ENCODE assay signal across 1 cellular context in genomic region chr18:46104128-46104911, GRCh38.
TF ChIP-seq lines count a peak whose summit lies in the region.

A gene with protein sequence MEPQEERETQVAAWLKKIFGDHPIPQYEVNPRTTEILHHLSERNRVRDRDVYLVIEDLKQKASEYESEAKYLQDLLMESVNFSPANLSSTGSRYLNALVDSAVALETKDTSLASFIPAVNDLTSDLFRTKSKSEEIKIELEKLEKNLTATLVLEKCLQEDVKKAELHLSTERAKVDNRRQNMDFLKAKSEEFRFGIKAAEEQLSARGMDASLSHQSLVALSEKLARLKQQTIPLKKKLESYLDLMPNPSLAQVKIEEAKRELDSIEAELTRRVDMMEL (plus strand): TSS chr18:46104385. CDS start chr18:46104412, 27 bp downstream.

TF ChIP-seq in K562, 482 proteins besides CTCF, POLR2A, EP300 and RAD21 (continued from another document and continues in another):
- TF ChIP-seq CXXC5 (CRISPR knock-in tag; IDR thresholded peaks at IDR 0.05) (peak; percentile 35; the same call in 1 of the 2 replicates), ETV1 (tag; conservative IDR thresholded peaks at IDR 0.05; ENCODE audit: low read depth) (0 out of 2 replicates have a peak, but pooled peaks have one; percentile 29), ETV5 (CRISPR knock-in tag; IDR thresholded peaks at IDR 0.05; ENCODE audit: low read depth) (0 out of 2 replicates have a peak, but pooled peaks have one; percentile 14), TAF9B (IDR thresholded peaks at IDR 0.05; ENCODE audit: partially characterized antibody) (peak; percentile 48), TBP (optimal IDR thresholded peaks at IDR 0.05; ENCODE audit: low read depth, low read length) (peak; percentile 76), CTBP1 (IDR thresholded peaks at IDR 0.05; ENCODE audit: borderline replicate concordance) (peak; percentile 18; the same call in 1 of the 2 replicates), TARDBP (IDR thresholded peaks at IDR 0.05) (no peak), ZNF143 (CRISPR knock-in tag; IDR thresholded peaks at IDR 0.05) (peak; percentile 80), ESRRA (IDR thresholded peaks at IDR 0.05; ENCODE audit: borderline replicate concordance, low read depth) (peak; percentile 16; the same call in 1 of the 2 replicates), SRF (CRISPR knock-in tag; IDR thresholded peaks at IDR 0.05) (0 out of 4 replicates have a peak, but pooled peaks of 1 of the 2 experiments have one; percentile 20), ATF7 (IDR thresholded peaks at IDR 0.05) (peak; percentile 29; the same call in 1 of the 2 replicates), RBFOX2 (IDR thresholded peaks at IDR 0.05; ENCODE audit: low read depth, low read length) (peak; percentile 85), PHF20 (IDR thresholded peaks at IDR 0.05; ENCODE audit: partially characterized antibody) (peak; percentile 58), ELF2 (CRISPR knock-in tag; IDR thresholded peaks at IDR 0.05) (no peak), ILK (tag; IDR thresholded peaks at IDR 0.05; ENCODE audit: borderline replicate concordance, low read depth) (no peak), ZNF224 (CRISPR knock-in tag; IDR thresholded peaks at IDR 0.05) (no peak), NR2C2 (CRISPR knock-in tag; IDR thresholded peaks at IDR 0.05) (no peak), NR2C2 (tag; IDR thresholded peaks at IDR 0.05) (peak; percentile 30; the same call in 1 of the 2 replicates), SIX5 (IDR thresholded peaks at IDR 0.05; ENCODE audit: borderline replicate concordance in 1 of 2, insufficient read depth in 1 of 2, low read depth in 1 of 2, low read length in 2 of 2) (peak; percentile 54 to 56; a peak in 3 of 4 replicates), ZC3H11A (IDR thresholded peaks at IDR 0.05; ENCODE audit: low read depth, low read length) (no peak), MED1 (CRISPR knock-in tag; IDR thresholded peaks at IDR 0.05; ENCODE audit: borderline replicate concordance) (no peak), DMBX1 (CRISPR knock-in tag; IDR thresholded peaks at IDR 0.05; ENCODE audit: borderline replicate concordance) (no peak), POLR2B (IDR thresholded peaks at IDR 0.05; ENCODE audit: low read depth, partially characterized antibody) (peak; percentile 70), PHF8 (IDR thresholded peaks at IDR 0.05; ENCODE audit: borderline replicate concordance, low read length) (peak; percentile 86), PPARD (CRISPR knock-in tag; IDR thresholded peaks at IDR 0.05) (no peak), HDAC1 (IDR thresholded peaks at IDR 0.05) (peak in 1 of 2 experiments; percentile 52; a peak in 1 of 4 replicates), SAP30 (IDR thresholded peaks at IDR 0.05; ENCODE audit: borderline replicate concordance, insufficient read depth, low read depth, low read length, poor library complexity, severe bottlenecking) (peak; percentile 33), L3MBTL2 (IDR thresholded peaks at IDR 0.05) (peak; percentile 79), KAT7 (CRISPR knock-in tag; IDR thresholded peaks at IDR 0.05; ENCODE audit: borderline replicate concordance) (0 out of 2 replicates have a peak, but pooled peaks have one; percentile 36), YY1 (IDR thresholded peaks at IDR 0.05; ENCODE audit: borderline replicate concordance in 1 of 3, control insufficient read depth in 1 of 3, extremely low read depth in 1 of 3, insufficient read depth in 3 of 3, insufficient read length in 1 of 3, insufficient replicate concordance in 2 of 3, low read depth in 1 of 3, low read length in 2 of 3) (peak in 2 of 3 experiments; percentile 41 to 79), CHD1 (IDR thresholded peaks at IDR 0.05; ENCODE audit: low read length) (peak; percentile 40), NRF1 (conservative IDR thresholded peaks at IDR 0.05 in 1 of 2, IDR thresholded peaks at IDR 0.05 in 1 of 2) (peak; percentile 72 to 74), ELF1 (tag; IDR thresholded peaks at IDR 0.05) (0 out of 2 replicates have a peak, but pooled peaks have one; percentile 41), PRMT5 (CRISPR knock-in tag; IDR thresholded peaks at IDR 0.05) (no peak), EP400 (IDR thresholded peaks at IDR 0.05) (peak; percentile 51), SRSF3 (IDR thresholded peaks at IDR 0.05; ENCODE audit: insufficient read depth, low read length) (no peak), DIDO1 (tag; IDR thresholded peaks at IDR 0.05; ENCODE audit: low read depth) (no peak), PCBP2 (IDR thresholded peaks at IDR 0.05; ENCODE audit: low read depth, low read length, poor library complexity, severe bottlenecking) (no peak), MTA3 (IDR thresholded peaks at IDR 0.05; ENCODE audit: borderline replicate concordance) (peak; percentile 35; the same call in 1 of the 2 replicates), ZNF311 (CRISPR knock-in tag; IDR thresholded peaks at IDR 0.05) (no peak), NFRKB (IDR thresholded peaks at IDR 0.05; ENCODE audit: low read depth) (0 out of 2 replicates have a peak, but pooled peaks have one; percentile 29), ZNF3 (CRISPR knock-in tag; IDR thresholded peaks at IDR 0.05) (no peak), POLR2H (tag; IDR thresholded peaks at IDR 0.05; ENCODE audit: low read depth) (peak; percentile 48), GTF2F1 (IDR thresholded peaks at IDR 0.05; ENCODE audit: low read depth, low read length) (0 out of 2 replicates have a peak, but pooled peaks have one; percentile 15), ZZZ3 (IDR thresholded peaks at IDR 0.05) (no peak), RBM22 (IDR thresholded peaks at IDR 0.05; ENCODE audit: low read depth, low read length, poor library complexity, severe bottlenecking) (no peak)
- TF ChIP-seq, protein P1, sequence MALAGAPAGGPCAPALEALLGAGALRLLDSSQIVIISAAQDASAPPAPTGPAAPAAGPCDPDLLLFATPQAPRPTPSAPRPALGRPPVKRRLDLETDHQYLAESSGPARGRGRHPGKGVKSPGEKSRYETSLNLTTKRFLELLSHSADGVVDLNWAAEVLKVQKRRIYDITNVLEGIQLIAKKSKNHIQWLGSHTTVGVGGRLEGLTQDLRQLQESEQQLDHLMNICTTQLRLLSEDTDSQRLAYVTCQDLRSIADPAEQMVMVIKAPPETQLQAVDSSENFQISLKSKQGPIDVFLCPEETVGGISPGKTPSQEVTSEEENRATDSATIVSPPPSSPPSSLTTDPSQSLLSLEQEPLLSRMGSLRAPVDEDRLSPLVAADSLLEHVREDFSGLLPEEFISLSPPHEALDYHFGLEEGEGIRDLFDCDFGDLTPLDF (CRISPR knock-in tag; IDR thresholded peaks at IDR 0.05): peak; percentile 53; the same call in 1 of the 2 replicates
- TF ChIP-seq, protein P2, sequence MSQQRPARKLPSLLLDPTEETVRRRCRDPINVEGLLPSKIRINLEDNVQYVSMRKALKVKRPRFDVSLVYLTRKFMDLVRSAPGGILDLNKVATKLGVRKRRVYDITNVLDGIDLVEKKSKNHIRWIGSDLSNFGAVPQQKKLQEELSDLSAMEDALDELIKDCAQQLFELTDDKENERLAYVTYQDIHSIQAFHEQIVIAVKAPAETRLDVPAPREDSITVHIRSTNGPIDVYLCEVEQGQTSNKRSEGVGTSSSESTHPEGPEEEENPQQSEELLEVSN (IDR thresholded peaks at IDR 0.05; ENCODE audit: borderline replicate concordance in 1 of 2, extremely low read depth in 1 of 2, insufficient read depth in 1 of 2, insufficient read length in 1 of 2, low read depth in 1 of 2, low read length in 1 of 2, poor library complexity in 1 of 2, severe bottlenecking in 1 of 2): peak; percentile 78 to 87
- TF ChIP-seq, protein P3, sequence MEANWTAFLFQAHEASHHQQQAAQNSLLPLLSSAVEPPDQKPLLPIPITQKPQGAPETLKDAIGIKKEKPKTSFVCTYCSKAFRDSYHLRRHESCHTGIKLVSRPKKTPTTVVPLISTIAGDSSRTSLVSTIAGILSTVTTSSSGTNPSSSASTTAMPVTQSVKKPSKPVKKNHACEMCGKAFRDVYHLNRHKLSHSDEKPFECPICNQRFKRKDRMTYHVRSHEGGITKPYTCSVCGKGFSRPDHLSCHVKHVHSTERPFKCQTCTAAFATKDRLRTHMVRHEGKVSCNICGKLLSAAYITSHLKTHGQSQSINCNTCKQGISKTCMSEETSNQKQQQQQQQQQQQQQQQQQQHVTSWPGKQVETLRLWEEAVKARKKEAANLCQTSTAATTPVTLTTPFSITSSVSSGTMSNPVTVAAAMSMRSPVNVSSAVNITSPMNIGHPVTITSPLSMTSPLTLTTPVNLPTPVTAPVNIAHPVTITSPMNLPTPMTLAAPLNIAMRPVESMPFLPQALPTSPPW (CRISPR knock-in tag; IDR thresholded peaks at IDR 0.05): peak; percentile 37; the same call in 1 of the 2 replicates
- TF ChIP-seq, protein P4, sequence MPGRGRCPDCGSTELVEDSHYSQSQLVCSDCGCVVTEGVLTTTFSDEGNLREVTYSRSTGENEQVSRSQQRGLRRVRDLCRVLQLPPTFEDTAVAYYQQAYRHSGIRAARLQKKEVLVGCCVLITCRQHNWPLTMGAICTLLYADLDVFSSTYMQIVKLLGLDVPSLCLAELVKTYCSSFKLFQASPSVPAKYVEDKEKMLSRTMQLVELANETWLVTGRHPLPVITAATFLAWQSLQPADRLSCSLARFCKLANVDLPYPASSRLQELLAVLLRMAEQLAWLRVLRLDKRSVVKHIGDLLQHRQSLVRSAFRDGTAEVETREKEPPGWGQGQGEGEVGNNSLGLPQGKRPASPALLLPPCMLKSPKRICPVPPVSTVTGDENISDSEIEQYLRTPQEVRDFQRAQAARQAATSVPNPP (IDR thresholded peaks at IDR 0.05; ENCODE audit: borderline replicate concordance, insufficient read depth, insufficient read length): no peak
- TF ChIP-seq, protein P5, sequence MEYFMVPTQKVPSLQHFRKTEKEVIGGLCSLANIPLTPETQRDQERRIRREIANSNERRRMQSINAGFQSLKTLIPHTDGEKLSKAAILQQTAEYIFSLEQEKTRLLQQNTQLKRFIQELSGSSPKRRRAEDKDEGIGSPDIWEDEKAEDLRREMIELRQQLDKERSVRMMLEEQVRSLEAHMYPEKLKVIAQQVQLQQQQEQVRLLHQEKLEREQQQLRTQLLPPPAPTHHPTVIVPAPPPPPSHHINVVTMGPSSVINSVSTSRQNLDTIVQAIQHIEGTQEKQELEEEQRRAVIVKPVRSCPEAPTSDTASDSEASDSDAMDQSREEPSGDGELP (CRISPR knock-in tag; IDR thresholded peaks at IDR 0.05; ENCODE audit: borderline replicate concordance): 0 out of 2 replicates have a peak, but pooled peaks have one; percentile 12
- TF ChIP-seq, protein P6, sequence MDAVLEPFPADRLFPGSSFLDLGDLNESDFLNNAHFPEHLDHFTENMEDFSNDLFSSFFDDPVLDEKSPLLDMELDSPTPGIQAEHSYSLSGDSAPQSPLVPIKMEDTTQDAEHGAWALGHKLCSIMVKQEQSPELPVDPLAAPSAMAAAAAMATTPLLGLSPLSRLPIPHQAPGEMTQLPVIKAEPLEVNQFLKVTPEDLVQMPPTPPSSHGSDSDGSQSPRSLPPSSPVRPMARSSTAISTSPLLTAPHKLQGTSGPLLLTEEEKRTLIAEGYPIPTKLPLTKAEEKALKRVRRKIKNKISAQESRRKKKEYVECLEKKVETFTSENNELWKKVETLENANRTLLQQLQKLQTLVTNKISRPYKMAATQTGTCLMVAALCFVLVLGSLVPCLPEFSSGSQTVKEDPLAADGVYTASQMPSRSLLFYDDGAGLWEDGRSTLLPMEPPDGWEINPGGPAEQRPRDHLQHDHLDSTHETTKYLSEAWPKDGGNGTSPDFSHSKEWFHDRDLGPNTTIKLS (IDR thresholded peaks at IDR 0.05; ENCODE audit: borderline replicate concordance, low read depth): peak; percentile 36; the same call in 1 of the 2 replicates
- TF ChIP-seq, protein P7, sequence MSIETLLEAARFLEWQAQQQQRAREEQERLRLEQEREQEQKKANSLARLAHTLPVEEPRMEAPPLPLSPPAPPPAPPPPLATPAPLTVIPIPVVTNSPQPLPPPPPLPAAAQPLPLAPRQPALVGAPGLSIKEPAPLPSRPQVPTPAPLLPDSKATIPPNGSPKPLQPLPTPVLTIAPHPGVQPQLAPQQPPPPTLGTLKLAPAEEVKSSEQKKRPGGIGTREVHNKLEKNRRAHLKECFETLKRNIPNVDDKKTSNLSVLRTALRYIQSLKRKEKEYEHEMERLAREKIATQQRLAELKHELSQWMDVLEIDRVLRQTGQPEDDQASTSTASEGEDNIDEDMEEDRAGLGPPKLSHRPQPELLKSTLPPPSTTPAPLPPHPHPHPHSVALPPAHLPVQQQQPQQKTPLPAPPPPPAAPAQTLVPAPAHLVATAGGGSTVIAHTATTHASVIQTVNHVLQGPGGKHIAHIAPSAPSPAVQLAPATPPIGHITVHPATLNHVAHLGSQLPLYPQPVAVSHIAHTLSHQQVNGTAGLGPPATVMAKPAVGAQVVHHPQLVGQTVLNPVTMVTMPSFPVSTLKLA (conservative IDR thresholded peaks at IDR 0.05): peak; percentile 26 to 35; a peak in 2 of 4 replicates
- TF ChIP-seq, protein P8, sequence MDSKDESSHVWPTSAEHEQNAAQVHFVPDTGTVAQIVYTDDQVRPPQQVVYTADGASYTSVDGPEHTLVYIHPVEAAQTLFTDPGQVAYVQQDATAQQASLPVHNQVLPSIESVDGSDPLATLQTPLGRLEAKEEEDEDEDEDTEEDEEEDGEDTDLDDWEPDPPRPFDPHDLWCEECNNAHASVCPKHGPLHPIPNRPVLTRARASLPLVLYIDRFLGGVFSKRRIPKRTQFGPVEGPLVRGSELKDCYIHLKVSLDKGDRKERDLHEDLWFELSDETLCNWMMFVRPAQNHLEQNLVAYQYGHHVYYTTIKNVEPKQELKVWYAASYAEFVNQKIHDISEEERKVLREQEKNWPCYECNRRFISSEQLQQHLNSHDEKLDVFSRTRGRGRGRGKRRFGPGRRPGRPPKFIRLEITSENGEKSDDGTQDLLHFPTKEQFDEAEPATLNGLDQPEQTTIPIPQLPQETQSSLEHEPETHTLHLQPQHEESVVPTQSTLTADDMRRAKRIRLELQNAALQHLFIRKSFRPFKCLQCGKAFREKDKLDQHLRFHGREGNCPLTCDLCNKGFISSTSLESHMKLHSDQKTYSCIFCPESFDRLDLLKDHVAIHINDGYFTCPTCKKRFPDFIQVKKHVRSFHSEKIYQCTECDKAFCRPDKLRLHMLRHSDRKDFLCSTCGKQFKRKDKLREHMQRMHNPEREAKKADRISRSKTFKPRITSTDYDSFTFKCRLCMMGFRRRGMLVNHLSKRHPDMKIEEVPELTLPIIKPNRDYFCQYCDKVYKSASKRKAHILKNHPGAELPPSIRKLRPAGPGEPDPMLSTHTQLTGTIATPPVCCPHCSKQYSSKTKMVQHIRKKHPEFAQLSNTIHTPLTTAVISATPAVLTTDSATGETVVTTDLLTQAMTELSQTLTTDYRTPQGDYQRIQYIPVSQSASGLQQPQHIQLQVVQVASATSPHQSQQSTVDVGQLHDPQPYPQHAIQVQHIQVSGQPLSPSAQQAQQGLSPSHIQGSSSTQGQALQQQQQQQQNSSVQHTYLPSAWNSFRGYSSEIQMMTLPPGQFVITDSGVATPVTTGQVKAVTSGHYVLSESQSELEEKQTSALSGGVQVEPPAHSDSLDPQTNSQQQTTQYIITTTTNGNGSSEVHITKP (IDR thresholded peaks at IDR 0.05; ENCODE audit: partially characterized antibody): peak; percentile 79
- TF ChIP-seq, protein P9, sequence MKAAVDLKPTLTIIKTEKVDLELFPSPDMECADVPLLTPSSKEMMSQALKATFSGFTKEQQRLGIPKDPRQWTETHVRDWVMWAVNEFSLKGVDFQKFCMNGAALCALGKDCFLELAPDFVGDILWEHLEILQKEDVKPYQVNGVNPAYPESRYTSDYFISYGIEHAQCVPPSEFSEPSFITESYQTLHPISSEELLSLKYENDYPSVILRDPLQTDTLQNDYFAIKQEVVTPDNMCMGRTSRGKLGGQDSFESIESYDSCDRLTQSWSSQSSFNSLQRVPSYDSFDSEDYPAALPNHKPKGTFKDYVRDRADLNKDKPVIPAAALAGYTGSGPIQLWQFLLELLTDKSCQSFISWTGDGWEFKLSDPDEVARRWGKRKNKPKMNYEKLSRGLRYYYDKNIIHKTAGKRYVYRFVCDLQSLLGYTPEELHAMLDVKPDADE (conservative IDR thresholded peaks at IDR 0.05; ENCODE audit: control insufficient read depth, low read depth, low read length): peak; percentile 50
